ENCODE assay signal across 8 cellular contexts in genomic region chr2:48315847-48316194, GRCh38. TPM values are rescaled to one million over a fixed set of nuclear protein-coding genes. Genes with fewer than 3 reads are reported as not detected.
DNase-seq lines count a peak whose midpoint lies in the region; ATAC-seq and TF ChIP-seq lines count a peak whose summit lies in the region.

No MANE protein-coding gene starts in this region.

- H3K27me3 Mint-ChIP-seq in naive thymus-derived CD8-positive, alpha-beta T cell, result no peaks in the 10 kb centered on the region

- peak overlapping the region; percentile 95 for H3K4me3 ChIP-seq in WI38 (ENCODE audit: low read depth, low read length)
- peak overlapping the region; percentile 95 for H3K4me3 ChIP-seq in ectodermal cell (ENCODE audit: insufficient read depth, low read depth, low read length)
- peak overlapping the region; percentile 76 to 95 (median 80) for H3K4me3 ChIP-seq in upper lobe of left lung

- H3K27me3 ChIP-seq in ectodermal cell (ENCODE audit: control insufficient read depth, insufficient read depth, low read length, poor library complexity, severe bottlenecking), result no peaks in the 10 kb centered on the region
- H3K27me3 ChIP-seq in upper lobe of left lung, result no peaks in the 10 kb centered on the region

- H3K27ac Mint-ChIP-seq in naive thymus-derived CD8-positive, alpha-beta T cell, result peak overlapping the region; percentile 92 to 98 (median 96)

- peaks cover 23 to 67% (median 46%) of the 10 kb centered on the region in 4 donors for H3K4me1 Mint-ChIP-seq in naive thymus-derived CD8-positive, alpha-beta T cell

- TF ChIP-seq EP300 in upper lobe of left lung (IDR thresholded peaks at IDR 0.05), result no peak

- H3K27ac ChIP-seq in ectodermal cell (ENCODE audit: insufficient read depth, low read depth, low read length, poor library complexity, severe bottlenecking) (peak overlapping the region; percentile 22), upper lobe of left lung (peak overlapping the region; percentile 94 to 99 (median 98))

- no peaks in the 10 kb centered on the region for H3K36me3 ChIP-seq in ectodermal cell (ENCODE audit: control insufficient read depth, insufficient read depth, low read length)
- no peaks in the 10 kb centered on the region for H3K36me3 ChIP-seq in upper lobe of left lung

- no peak for TF ChIP-seq POLR2A in upper lobe of left lung (IDR thresholded peaks at IDR 0.05)

- H3K4me1 ChIP-seq in ectodermal cell (ENCODE audit: control insufficient read depth, insufficient read depth, low read length) (no peaks in the 10 kb centered on the region), upper lobe of left lung (peaks cover 0 to 19% (median 6%) of the 10 kb centered on the region in 4 donors)

- DNase-seq in C1 segment of cervical spinal cord (lab: John Stamatoyannopoulos, UW) (peak in 8 of 14 donors; percentile 7 to 64 (median 22)), KBM-7 (peak; percentile 76), upper lobe of left lung (no peak)
- DNase-seq in naive thymus-derived CD8-positive, alpha-beta T cell, result peak in 7 of 10 donors; percentile 9 to 40 (median 24)

- ATAC-seq in GM18909 (IDR thresholded peaks at IDR 0.05; ENCODE audit: poor library complexity, unreplicated experiment) (peak; percentile 22), upper lobe of left lung (ENCODE audit: low FRiP score in 2 of 2) (no peak), HG02571 (IDR thresholded peaks at IDR 0.05; ENCODE audit: unreplicated experiment) (no peak)
- no peak for ATAC-seq in naive thymus-derived CD8-positive, alpha-beta T cell

- H3K36me3 Mint-ChIP-seq in naive thymus-derived CD8-positive, alpha-beta T cell, result peaks cover 0 to 4% (median 0%) of the 10 kb centered on the region in 3 donors

- POLR2A ChIA-PET in naive thymus-derived CD8-positive, alpha-beta T cell (lab: Charles Lee), result interaction anchor here (0.6 kb wide), 1 partner anchor 38 kb away, joined by 3 read pairs; no protein-coding TSS in a partner anchor

- H3K9me3 Mint-ChIP-seq in naive thymus-derived CD8-positive, alpha-beta T cell, result peaks cover 0 to 2% (median 0%) of the 10 kb centered on the region in 9 donors

- H3K4me3 Mint-ChIP-seq in naive thymus-derived CD8-positive, alpha-beta T cell, result peak overlapping the region; percentile 90 to 99 (median 96)

- 1% methylated on average over 8 to 9 of the region's 9 CpGs for WGBS in ectodermal cell, 2 experiments
- WGBS in upper lobe of left lung, 2 donors, result 2% methylated on average over 9 of the region's 9 CpGs

- TF ChIP-seq CTCF in WI38 (IDR thresholded peaks at IDR 0.05; ENCODE audit: low read depth, low read length), result no peak
- TF ChIP-seq CTCF in upper lobe of left lung (IDR thresholded peaks at IDR 0.05), result no peak

- in situ Hi-C loops in KBM-7 (cut with MboI; ENCODE audit: low pct_unique_long_range_greater_than_20kb, low sequenced_read_pairs), result no loop called here

- no peaks in the 10 kb centered on the region for H3K9me3 ChIP-seq in ectodermal cell (ENCODE audit: control insufficient read depth, low read length)
- H3K9me3 ChIP-seq in upper lobe of left lung, result no peaks in the 10 kb centered on the region

RNA-seq across cellular contexts. Expression of gene FOXN2, which starts 1.3 kb away (rescaled TPM):
- polyA plus RNA-seq in ectodermal cell (2013, experiment 1 of 4), result 17.4 TPM
- 15.1 TPM for polyA plus RNA-seq in ectodermal cell (2013, experiment 2 of 4)
- polyA plus RNA-seq in ectodermal cell (2013, experiment 3 of 4), result 16.3 TPM
- 16.3 TPM for polyA plus RNA-seq in ectodermal cell (2013, experiment 4 of 4)
- 10 to 100 TPM; 46.5 to 51.9 TPM for total RNA-seq in naive thymus-derived CD8-positive, alpha-beta T cell
- 10 to 100 TPM; 29.3 to 38.1 (median 31.5) TPM for polyA plus RNA-seq in naive thymus-derived CD8-positive, alpha-beta T cell
- 10 to 100 TPM; 24.6 to 47.1 (median 32.6) TPM for total RNA-seq in upper lobe of left lung

Comparison
In these comparisons a context has a peak if more than half of its experiments do, and no peak if none do; other contexts are left out.
1. DNase-seq: peak in C1 segment of cervical spinal cord (8 of 14), KBM-7 (single experiment) and naive thymus-derived CD8-positive, alpha-beta T cell (7 of 10); none in upper lobe of left lung (0 of 2).
2. Peak in every context shown above with its lines, with median percentiles within 50 percentile points of each other: H3K4me3 ChIP-seq.